Comparison of ENCODE assay signal across 8 cellular contexts in the genomic region with DNA sequence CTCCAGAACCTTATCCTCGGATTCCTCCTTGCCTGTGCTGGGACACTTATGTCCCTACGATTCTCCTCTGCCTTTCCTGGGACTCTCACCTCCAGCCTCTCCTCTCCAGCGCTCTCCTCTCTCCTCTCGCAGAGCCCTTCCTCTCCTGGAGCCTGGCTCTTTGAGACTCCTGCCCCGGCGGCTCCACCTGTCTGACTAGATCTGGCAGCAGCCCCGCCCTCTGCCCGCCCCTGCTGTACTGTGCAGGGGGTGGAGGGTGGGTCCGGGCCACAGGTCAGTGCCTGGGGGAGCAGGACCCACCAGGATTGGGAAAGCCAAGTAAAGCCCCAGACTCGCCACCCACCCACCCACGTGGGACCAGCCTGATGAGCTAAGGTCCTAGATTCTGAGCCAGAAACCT. TPM values are rescaled to one million over a fixed set of nuclear protein-coding genes. Genes with fewer than 3 reads are reported as not detected.
DNase-seq lines count a peak whose midpoint lies in the region; ATAC-seq and TF ChIP-seq lines count a peak whose summit lies in the region.

No MANE protein-coding gene starts in this region.

- no peaks in the 10 kb centered on the region for H3K9me3 ChIP-seq in thoracic aorta

- H3K4me3 Mint-ChIP-seq in activated CD8-positive, alpha-beta memory T cell treated with anti-CD3 and anti-CD28 coated beads, Interleukin-2, amount 10 ng/mL, durations not matched to agents 7 days and 5 days, result peak overlapping the region; percentile 92
- peak overlapping the region; percentile 72 for H3K4me3 Mint-ChIP-seq in activated naive CD8-positive, alpha-beta T cell
- H3K4me3 Mint-ChIP-seq in immature natural killer cell, result peak overlapping the region; percentile 85 to 89 (median 88)

- peaks cover 15 to 23% of the 10 kb centered on the region in 2 donors for H3K4me1 ChIP-seq in thoracic aorta (ENCODE audit: control insufficient read depth in 1 of 2, low read depth in 2 of 2)

- peak overlapping the region; percentile 91 for H3K4me3 ChIP-seq in thoracic aorta

- no peaks in the 10 kb centered on the region for H3K27me3 ChIP-seq in thoracic aorta (replicated peaks; ENCODE audit: insufficient read depth)

- H3K27ac Mint-ChIP-seq in activated CD8-positive, alpha-beta memory T cell treated with anti-CD3 and anti-CD28 coated beads, Interleukin-2, amount 10 ng/mL, durations not matched to agents 7 days and 5 days, result peak overlapping the region; percentile 84
- H3K27ac Mint-ChIP-seq in activated naive CD8-positive, alpha-beta T cell, result peak overlapping the region; percentile 84
- peak overlapping the region; percentile 84 to 89 (median 86) for H3K27ac Mint-ChIP-seq in immature natural killer cell

- H3K36me3 ChIP-seq in thoracic aorta, result peaks cover 41% of the 10 kb centered on the region

- CTCF ChIA-PET in activated CD8-positive, alpha-beta memory T cell treated with anti-CD3 and anti-CD28 coated beads, Interleukin-2, amount 10 ng/mL, durations not matched to agents 7 days and 5 days (lab: Charles Lee), result interaction anchor here (1.0 kb wide), 1 partner anchor 23 kb away, joined by 3 read pairs; no protein-coding TSS in a partner anchor

- peak overlapping the region; percentile 66 to 85 for H3K27ac ChIP-seq in thoracic aorta

- no peak for ATAC-seq in activated CD8-positive, alpha-beta memory T cell treated with anti-CD3 and anti-CD28 coated beads, Interleukin-2, amount 10 ng/mL, durations not matched to agents 7 days and 5 days
- ATAC-seq in thoracic aorta (ENCODE audit: insufficient number of reproducible peaks, low FRiP score, low read depth) (no peak), HG02870 (IDR thresholded peaks at IDR 0.05; ENCODE audit: unreplicated experiment) (no peak)

- H3K27me3 Mint-ChIP-seq in activated CD8-positive, alpha-beta memory T cell treated with anti-CD3 and anti-CD28 coated beads, Interleukin-2, amount 10 ng/mL, durations not matched to agents 7 days and 5 days, result no peaks in the 10 kb centered on the region
- H3K27me3 Mint-ChIP-seq in activated naive CD8-positive, alpha-beta T cell, result no peaks in the 10 kb centered on the region
- peaks cover 3 to 7% (median 5%) of the 10 kb centered on the region in 3 donors for H3K27me3 Mint-ChIP-seq in immature natural killer cell (ENCODE audit: low read depth in 3 of 3)

- no peaks in the 10 kb centered on the region for H3K9me3 Mint-ChIP-seq in activated CD8-positive, alpha-beta memory T cell treated with anti-CD3 and anti-CD28 coated beads, Interleukin-2, amount 10 ng/mL, durations not matched to agents 7 days and 5 days (ENCODE audit: low read depth)
- H3K9me3 Mint-ChIP-seq in activated naive CD8-positive, alpha-beta T cell (ENCODE audit: low read depth), result no peaks in the 10 kb centered on the region
- no peaks in the 10 kb centered on the region for H3K9me3 Mint-ChIP-seq in immature natural killer cell

- H3K36me3 Mint-ChIP-seq in activated CD8-positive, alpha-beta memory T cell treated with anti-CD3 and anti-CD28 coated beads, Interleukin-2, amount 10 ng/mL, durations not matched to agents 7 days and 5 days, result peaks cover 45% of the 10 kb centered on the region
- peaks cover 11% of the 10 kb centered on the region for H3K36me3 Mint-ChIP-seq in activated naive CD8-positive, alpha-beta T cell
- peaks cover 9 to 31% (median 9%) of the 10 kb centered on the region in 3 donors for H3K36me3 Mint-ChIP-seq in immature natural killer cell

- TF ChIP-seq CTCF in thoracic aorta (IDR thresholded peaks at IDR 0.05), result no peak

- H3K4me1 Mint-ChIP-seq in activated CD8-positive, alpha-beta memory T cell treated with anti-CD3 and anti-CD28 coated beads, Interleukin-2, amount 10 ng/mL, durations not matched to agents 7 days and 5 days, result peaks cover 50% of the 10 kb centered on the region
- H3K4me1 Mint-ChIP-seq in activated naive CD8-positive, alpha-beta T cell (ENCODE audit: low read depth), result peaks cover 25% of the 10 kb centered on the region
- peaks cover 44 to 50% of the 10 kb centered on the region in 2 donors for H3K4me1 Mint-ChIP-seq in immature natural killer cell

- peak; percentile 44 for DNase-seq in activated CD8-positive, alpha-beta memory T cell treated with anti-CD3 and anti-CD28 coated beads, Interleukin-2, amount 10 ng/mL, durations not matched to agents 7 days and 5 days
- DNase-seq in activated CD8-positive, alpha-beta memory T cell treated with anti-CD3 and anti-CD28 coated beads, Interleukin-2, amount 50 U/mL, for 48 hours, result no peak
- no peak for DNase-seq in immature natural killer cell
- DNase-seq in thoracic aorta (ENCODE audit: low spot score), result no peak
- DNase-seq in retina, result no peak
- no peak for DNase-seq in RKO (ENCODE audit: low spot score)

RNA-seq across cellular contexts. Expression of gene ELOVL1, which starts 1.6 kb away (rescaled TPM):
- 10 to 100 TPM; 64.4 to 74.2 TPM for total RNA-seq in activated CD8-positive, alpha-beta memory T cell treated with anti-CD3 and anti-CD28 coated beads, Interleukin-2, amount 10 ng/mL, durations not matched to agents 7 days and 5 days
- 100 to 1,000 TPM in 2 of 3 donors, 10 to 100 TPM in 1; 99.8 to 189 (median 113) TPM for polyA plus RNA-seq in immature natural killer cell
- 10 to 100 TPM; 36.3 to 40.8 TPM for total RNA-seq in thoracic aorta

RNA-seq across cellular contexts. Expression of gene CDC20, which starts 7.4 kb away (rescaled TPM):
- 100 to 1,000 TPM; 188 to 194 TPM for total RNA-seq in activated CD8-positive, alpha-beta memory T cell treated with anti-CD3 and anti-CD28 coated beads, Interleukin-2, amount 10 ng/mL, durations not matched to agents 7 days and 5 days
- polyA plus RNA-seq in immature natural killer cell, result 1 to 10 TPM in 2 of 3 donors, under 1 TPM in 1; 0.69 to 4.0 (median 3.0) TPM
- under 1 TPM; 0.35 to 0.41 TPM for total RNA-seq in thoracic aorta

RNA-seq across cellular contexts. Expression of gene MED8, which starts 23.4 kb away (rescaled TPM):
- total RNA-seq in activated CD8-positive, alpha-beta memory T cell treated with anti-CD3 and anti-CD28 coated beads, Interleukin-2, amount 10 ng/mL, durations not matched to agents 7 days and 5 days, result 10 to 100 TPM; 38.7 to 43.6 TPM
- polyA plus RNA-seq in immature natural killer cell, result 10 to 100 TPM; 24.8 to 43.3 (median 31.4) TPM
- total RNA-seq in thoracic aorta, result 10 to 100 TPM; 33.8 to 52.7 TPM

RNA-seq across cellular contexts. Expression of gene SZT2, which starts 23.5 kb away (rescaled TPM):
- 10 to 100 TPM; 52.2 to 60.2 TPM for total RNA-seq in activated CD8-positive, alpha-beta memory T cell treated with anti-CD3 and anti-CD28 coated beads, Interleukin-2, amount 10 ng/mL, durations not matched to agents 7 days and 5 days
- 1 to 10 TPM; 3.4 to 8.3 (median 4.5) TPM for polyA plus RNA-seq in immature natural killer cell
- total RNA-seq in thoracic aorta, result 10 to 100 TPM; 50.0 to 65.3 TPM

RNA-seq across cellular contexts. Expression of gene MPL, which starts 28.6 kb away (rescaled TPM):
- not detected for total RNA-seq in activated CD8-positive, alpha-beta memory T cell treated with anti-CD3 and anti-CD28 coated beads, Interleukin-2, amount 10 ng/mL, durations not matched to agents 7 days and 5 days
- polyA plus RNA-seq in immature natural killer cell, result under 1 TPM in 1 of 3 donors, not detected in 2; 0.57 TPM
- total RNA-seq in thoracic aorta, result not detected

Comparison
In these comparisons a context has a peak if more than half of its experiments do, and no peak if none do; other contexts are left out.
1. RNA of gene CDC20, which starts 7.4 kb away (total RNA-seq): 188 to 194 TPM in activated CD8-positive, alpha-beta memory T cell treated with anti-CD3 and anti-CD28 coated beads, Interleukin-2, amount 10 ng/mL, durations not matched to agents 7 days and 5 days; 0.35 to 0.41 TPM in thoracic aorta; every median in the first group is over 100 times any median in the second.
2. Peak in every context shown above with its lines, with median percentiles within 50 percentile points of each other: H3K27ac Mint-ChIP-seq and H3K4me3 Mint-ChIP-seq.